20 cellular contexts compared by ENCODE assay signal in the genomic region with DNA sequence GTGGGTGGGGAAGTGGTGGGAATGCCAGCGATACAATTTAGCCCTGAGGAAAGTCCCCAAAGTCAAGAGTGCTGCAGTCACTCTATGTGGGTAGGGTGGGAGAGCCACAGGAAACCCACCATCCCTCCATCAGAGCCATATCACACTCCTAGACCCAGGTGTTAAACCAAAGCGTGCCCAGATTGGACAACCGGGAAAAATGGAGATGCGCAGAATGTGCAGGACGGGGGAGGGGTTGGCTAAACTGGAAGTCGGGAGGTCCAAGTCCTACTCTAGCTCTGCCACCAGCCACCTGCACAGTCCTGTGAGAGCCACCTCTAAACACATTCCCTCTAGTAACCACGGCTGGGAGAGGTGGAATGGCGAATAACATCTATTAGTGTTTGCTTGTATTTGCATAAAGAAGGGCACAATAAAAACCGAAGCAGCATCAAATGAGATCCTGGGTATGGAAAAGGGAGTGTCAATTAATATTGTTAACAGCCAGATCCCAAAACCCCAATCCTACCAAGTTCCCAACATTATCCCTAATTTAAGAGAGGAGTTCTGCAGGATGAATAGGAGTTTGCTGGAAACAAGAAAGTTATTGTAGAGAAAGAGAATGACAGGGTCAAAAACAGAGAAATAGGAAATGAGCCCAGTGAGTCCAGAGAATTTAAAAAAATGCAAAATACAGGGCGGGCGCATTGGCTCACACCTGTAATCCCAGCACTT.
"Had no signal": no experiment of that assay in that cellular context is flagged by ENCODE, and none has a peak within 500 bp of the region (broad histone marks: within the 10 kb centered on the region; RNA-seq: fewer than 3 reads in every experiment).

No MANE protein-coding gene starts in this region.

- H3K36me3 ChIP-seq: left lung, neutrophil, stomach had no signal

- H3K9me3 ChIP-seq: left lung, neutrophil, stomach, testis had no signal

- ATAC-seq: activated naive CD8-positive, alpha-beta T cell treated with anti-CD3 and anti-CD28 coated beads, Interleukin-2, amount 50 U/mL, for 24 hours; foreskin keratinocyte; left lung; natural killer cell treated with Interleukin-12 subunit alpha and Interleukin-12 subunit beta and Interleukin-15 and Interleukin-18, amount 100 ng/mL, for 72 hours; stimulated activated memory B cell treated with anti-CD40 and anti-IgM and Interleukin-4, amounts not matched to agents 10 μg/mL and 1 μg/mL and 100 μg/mL, for 72 hours had no signal

- H3K9ac ChIP-seq: parathyroid adenoma had no signal

- H3K27me3 ChIP-seq: left lung, testis had no signal

- DNase-seq: activated CD4-positive, alpha-beta memory T cell treated with anti-CD3 and anti-CD28 coated beads, Interleukin-2, amount 10 ng/mL, durations not matched to agents 7 days and 5 days; activated CD4-positive, alpha-beta T cell treated with anti-CD3 and anti-CD28 coated beads for 48 hours; activated effector memory CD4-positive, alpha-beta T cell treated with anti-CD3 and anti-CD28 coated beads, Interleukin-2, amount 50 U/mL, for 16 hours; activated naive CD4-positive, alpha-beta T cell treated with anti-CD3 and anti-CD28 coated beads, Interleukin-2, amount 10 ng/mL, durations not matched to agents 7 days and 5 days; activated naive CD8-positive, alpha-beta T cell treated with anti-CD3 and anti-CD28 coated beads, Interleukin-2, amount 50 U/mL, for 24 hours; activated T-cell treated with anti-CD3 and anti-CD28 coated beads for 4 hours; effector CD4-positive, alpha-beta T cell; foreskin keratinocyte; immature natural killer cell; kidney glomerular epithelial cell; left lung; midbrain; stimulated activated CD4-positive, alpha-beta T cell treated with anti-CD3 and anti-CD28 coated beads, Interleukin-15, amount 100 ng/mL, for 24 hours; stomach; testis had no signal

- H3K4me3 ChIP-seq: left lung, skin epidermis, stomach, testis had no signal

- H2AFZ ChIP-seq: parathyroid adenoma had no signal

- H3K27ac ChIP-seq: foreskin keratinocyte, left lung, neutrophil, parathyroid adenoma, testis had no signal
